ENCODE assay signal across 11 cellular contexts in genomic region chr3:107986505-107986904, GRCh38.
DNase-seq lines count a peak whose midpoint lies in the region; ATAC-seq and TF ChIP-seq lines count a peak whose summit lies in the region.
"Had no signal": no experiment of that assay in that cellular context is flagged by ENCODE, and none has a peak within 500 bp of the region (broad histone marks: within the 10 kb centered on the region; RNA-seq: fewer than 3 reads in every experiment).

No MANE protein-coding gene starts in this region.

- no peak overlapping the region for H2BK15ac ChIP-seq in neuronal stem cell (ENCODE audit: low read length)

- H3K27me3 ChIP-seq in esophagus muscularis mucosa: no peaks in the 10 kb centered on the region
- no peaks in the 10 kb centered on the region for H3K27me3 ChIP-seq in neuronal stem cell (ENCODE audit: control insufficient read depth in 3 of 3, insufficient read depth in 3 of 3, low read depth in 1 of 3, low read length in 3 of 3)

- H2BK5ac ChIP-seq in neuronal stem cell (ENCODE audit: low read length): no peak overlapping the region

- H3K36me3 ChIP-seq in esophagus muscularis mucosa (no peaks in the 10 kb centered on the region), neuronal stem cell (replicated peaks in 1 of 2; ENCODE audit: control insufficient read depth in 2 of 2, insufficient read depth in 2 of 2, low read length in 2 of 2) (no peaks in the 10 kb centered on the region)

- H3K27ac ChIP-seq in esophagus muscularis mucosa (replicated peaks in 1 of 4): peak overlapping the region; percentile 71 to 81 (median 76)
- H3K27ac ChIP-seq in neuronal stem cell (replicated peaks; ENCODE audit: low read length): no peak overlapping the region

- no peak for TF ChIP-seq POLR2A in esophagus muscularis mucosa (IDR thresholded peaks at IDR 0.05; ENCODE audit: low read depth)

- no peak overlapping the region for H3K18ac ChIP-seq in neuronal stem cell (ENCODE audit: low read length)

- H4K91ac ChIP-seq in neuronal stem cell (ENCODE audit: low read depth, low read length, poor library complexity): no peak overlapping the region

- peak overlapping the region; percentile 36 for H3K27ac Mint-ChIP-seq in osteocyte (ENCODE audit: unreplicated experiment)
- H3K27ac Mint-ChIP-seq: activated naive CD4-positive, alpha-beta T cell treated with anti-CD3 and anti-CD28 coated beads, Interleukin-2, amount 10 ng/mL, durations not matched to agents 7 days and 5 days had no signal

- TF ChIP-seq EP300 in esophagus muscularis mucosa (IDR thresholded peaks at IDR 0.05): no peak

- no peak overlapping the region for H4K8ac ChIP-seq in neuronal stem cell (ENCODE audit: low read depth, low read length)

- H3K9me3 ChIP-seq in esophagus muscularis mucosa (no peaks in the 10 kb centered on the region), neuronal stem cell (replicated peaks in 1 of 2; ENCODE audit: control insufficient read depth in 2 of 2, insufficient read depth in 1 of 2, low read depth in 1 of 2, low read length in 2 of 2) (no peaks in the 10 kb centered on the region)

- peaks cover 33% of the 10 kb centered on the region for H3K4me1 Mint-ChIP-seq in osteocyte (ENCODE audit: unreplicated experiment)

- H3K4ac ChIP-seq in neuronal stem cell (ENCODE audit: low read length): no peak overlapping the region

- intact Hi-C loops in Right ventricle myocardium superior (cut with DNase I): no loop called here
- intact Hi-C loops in cardiac septum (cut with DNase I): loop anchor here (2.0 kb wide), 2 partner anchors 16 to 30 kb away; no protein-coding TSS in a partner anchor
- intact Hi-C loops in esophagus muscularis mucosa (cut with DNase I): no loop called here

- no peaks in the 10 kb centered on the region for H3K27me3 Mint-ChIP-seq in osteocyte (ENCODE audit: unreplicated experiment)

- H3K9me3 Mint-ChIP-seq in osteocyte (ENCODE audit: unreplicated experiment): no peaks in the 10 kb centered on the region
- H3K9me3 Mint-ChIP-seq: activated naive CD4-positive, alpha-beta T cell treated with anti-CD3 and anti-CD28 coated beads, Interleukin-2, amount 10 ng/mL, durations not matched to agents 7 days and 5 days had no signal

- H3K9ac ChIP-seq in neuronal stem cell (ENCODE audit: low read depth, low read length, poor library complexity): no peak overlapping the region

- 48% methylated on average over 4 of the region's 4 CpGs for WGBS in esophagus muscularis mucosa
- WGBS in neuronal stem cell (ENCODE audit: extremely low coverage in 2 of 2, insufficient read length in 2 of 2, insufficient replicate concordance in 1 of 2), 2 donors: no CpG with 5 or more reads among the region's 4 CpGs

- ATAC-seq in Right ventricle myocardium superior (ENCODE audit: poor library complexity) (peak; percentile 21), HG03354 (IDR thresholded peaks at IDR 0.05; ENCODE audit: poor library complexity, severe bottlenecking, unreplicated experiment) (no peak)

- H3K14ac ChIP-seq in neuronal stem cell (ENCODE audit: low read length): no peak overlapping the region

- no peak overlapping the region for H3K4me2 ChIP-seq in neuronal stem cell (ENCODE audit: insufficient read depth, low read length, poor library complexity, severe bottlenecking)

- no peak overlapping the region for H3K23ac ChIP-seq in neuronal stem cell (ENCODE audit: low read depth, low read length, poor library complexity)

- DNase-seq in Right ventricle myocardium superior (no peak), cardiac septum (ENCODE audit: low spot score) (no peak), esophagus muscularis mucosa (ENCODE audit: extremely low spot score) (no peak), osteocyte (ENCODE audit: extremely low spot score, unreplicated experiment) (no peak), activated gamma-delta T cell treated with Interleukin-2 at 50 U/mL for 16 hours (no peak), DMS114 treated with DMSO at 0.1 percent for 48 hours (lab: John Stamatoyannopoulos, UW; ENCODE audit: unreplicated experiment) (no peak), neuronal stem cell (ENCODE audit: low spot score) (no peak)
- DNase-seq: activated CD4-positive, alpha-beta T cell treated with anti-CD3 and anti-CD28 coated beads, Interleukin-2, amount 50 U/mL, for 4 hours; activated naive CD4-positive, alpha-beta T cell treated with anti-CD3 and anti-CD28 coated beads, Interleukin-2, amount 10 ng/mL, durations not matched to agents 7 days and 5 days; retina had no signal

- no peak for TF ChIP-seq CTCF in esophagus muscularis mucosa (IDR thresholded peaks at IDR 0.05)
- TF ChIP-seq CTCF in osteocyte (IDR thresholded peaks at IDR 0.05): no peak

- H2AFZ ChIP-seq in neuronal stem cell (ENCODE audit: low read length): no peak overlapping the region

- no peak overlapping the region for H3K4me3 ChIP-seq in esophagus muscularis mucosa
- H3K4me3 ChIP-seq in neuronal stem cell (ENCODE audit: low read length in 2 of 2): no peak overlapping the region

- H2BK12ac ChIP-seq in neuronal stem cell (ENCODE audit: low read length): no peak overlapping the region

- H2AK5ac ChIP-seq in neuronal stem cell (ENCODE audit: low read depth, low read length): no peak overlapping the region

- H3K79me1 ChIP-seq in neuronal stem cell (ENCODE audit: low read depth, low read length): no peaks in the 10 kb centered on the region

- no peak overlapping the region for H3K4me3 Mint-ChIP-seq in osteocyte (ENCODE audit: unreplicated experiment)
- H3K4me3 Mint-ChIP-seq: activated naive CD4-positive, alpha-beta T cell treated with anti-CD3 and anti-CD28 coated beads, Interleukin-2, amount 10 ng/mL, durations not matched to agents 7 days and 5 days had no signal

- no peaks in the 10 kb centered on the region for H3K36me3 Mint-ChIP-seq in osteocyte (ENCODE audit: unreplicated experiment)
- H3K36me3 Mint-ChIP-seq: activated naive CD4-positive, alpha-beta T cell treated with anti-CD3 and anti-CD28 coated beads, Interleukin-2, amount 10 ng/mL, durations not matched to agents 7 days and 5 days had no signal

- H3K4me1 ChIP-seq in esophagus muscularis mucosa: peaks cover 27 to 51% (median 43%) of the 10 kb centered on the region in 4 donors
- peaks cover 4 to 17% of the 10 kb centered on the region in 2 donors for H3K4me1 ChIP-seq in neuronal stem cell (ENCODE audit: control insufficient read depth in 2 of 2, insufficient read depth in 1 of 2, low read depth in 1 of 2, low read length in 2 of 2)

- H2BK120ac ChIP-seq in neuronal stem cell (ENCODE audit: low read depth, low read length): no peak overlapping the region
